ENCODE assay signal across 8 cellular contexts in genomic region chr2:235051436-235052260, GRCh38.
DNase-seq lines count a peak whose midpoint lies in the region; ATAC-seq and TF ChIP-seq lines count a peak whose summit lies in the region.

No MANE protein-coding gene starts in this region.

- no peak overlapping the region for H3K27ac ChIP-seq in neural progenitor cell

- no peak for ATAC-seq in stimulated activated effector memory CD8-positive, alpha-beta T cell treated with anti-CD3 and anti-CD28 coated beads, Interleukin-12 subunit alpha, Interleukin-12 subunit beta, amount 100 ng/mL, for 72 hours

- no peak overlapping the region for H3K4me3 ChIP-seq in fibroblast of villous mesenchyme (ENCODE audit: low read depth, low read length)
- no peak overlapping the region for H3K4me3 ChIP-seq in neural progenitor cell

- H3K27me3 ChIP-seq in neural progenitor cell: no peaks in the 10 kb centered on the region

- H3K4me1 ChIP-seq in neural progenitor cell: peaks cover 22% of the 10 kb centered on the region

- H3K36me3 ChIP-seq in neural progenitor cell: no peaks in the 10 kb centered on the region

- TF ChIP-seq CTCF in fibroblast of villous mesenchyme (IDR thresholded peaks at IDR 0.05; ENCODE audit: insufficient read depth, low read depth, low read length): no peak
- TF ChIP-seq CTCF in neural progenitor cell (IDR thresholded peaks at IDR 0.05): no peak

- no peak overlapping the region for H3K9ac ChIP-seq in neural progenitor cell

- no peaks in the 10 kb centered on the region for H3K9me3 Mint-ChIP-seq in neural progenitor cell
- no peaks in the 10 kb centered on the region for H3K9me3 Mint-ChIP-seq in stimulated activated effector memory CD8-positive, alpha-beta T cell treated with anti-CD3 and anti-CD28 coated beads, Interleukin-12 subunit alpha, Interleukin-12 subunit beta, amount 100 ng/mL, for 72 hours

- H3K36me3 Mint-ChIP-seq in neural progenitor cell: peaks cover 53% of the 10 kb centered on the region
- H3K36me3 Mint-ChIP-seq in stimulated activated effector memory CD8-positive, alpha-beta T cell treated with anti-CD3 and anti-CD28 coated beads, Interleukin-12 subunit alpha, Interleukin-12 subunit beta, amount 100 ng/mL, for 72 hours: no peaks in the 10 kb centered on the region

- H3K4me3 Mint-ChIP-seq in neural progenitor cell: no peak overlapping the region
- no peak overlapping the region for H3K4me3 Mint-ChIP-seq in stimulated activated effector memory CD8-positive, alpha-beta T cell treated with anti-CD3 and anti-CD28 coated beads, Interleukin-12 subunit alpha, Interleukin-12 subunit beta, amount 100 ng/mL, for 72 hours

- no peaks in the 10 kb centered on the region for H3K9me3 ChIP-seq in neural progenitor cell (ENCODE audit: low read depth)

- H3K27me3 Mint-ChIP-seq in neural progenitor cell (ENCODE audit: insufficient read depth, low read depth): no peaks in the 10 kb centered on the region

- peaks cover 35% of the 10 kb centered on the region for H3K4me1 Mint-ChIP-seq in neural progenitor cell
- H3K4me1 Mint-ChIP-seq in stimulated activated effector memory CD8-positive, alpha-beta T cell treated with anti-CD3 and anti-CD28 coated beads, Interleukin-12 subunit alpha, Interleukin-12 subunit beta, amount 100 ng/mL, for 72 hours: peaks cover 8% of the 10 kb centered on the region

- DNase-seq in AG08395 (ENCODE audit: low spot score) (peak; percentile 56), SK-MEL-5 (ENCODE audit: low read depth, low spot score) (peak; percentile 58), fibroblast of villous mesenchyme (ENCODE audit: low read depth) (peak; percentile 32), neural progenitor cell (ENCODE audit: low spot score) (no peak), erythroblast (lab: John Stamatoyannopoulos, UW) (no peak), NCI-H226 (no peak), dermis blood vessel endothelial cell (no peak)
- DNase-seq in stimulated activated effector memory CD8-positive, alpha-beta T cell treated with anti-CD3 and anti-CD28 coated beads, Interleukin-12 subunit alpha, Interleukin-12 subunit beta, amount 100 ng/mL, for 72 hours (ENCODE audit: low spot score in 2 of 2): no peak

- H3K79me2 ChIP-seq in neural progenitor cell (ENCODE audit: low read depth): peaks cover 50% of the 10 kb centered on the region

- H3K27ac Mint-ChIP-seq in neural progenitor cell: peak overlapping the region; percentile 93
- no peak overlapping the region for H3K27ac Mint-ChIP-seq in stimulated activated effector memory CD8-positive, alpha-beta T cell treated with anti-CD3 and anti-CD28 coated beads, Interleukin-12 subunit alpha, Interleukin-12 subunit beta, amount 100 ng/mL, for 72 hours

- no peak for TF ChIP-seq POLR2A in erythroblast (IDR thresholded peaks at IDR 0.05; ENCODE audit: low read length)

- in situ Hi-C loops in SK-MEL-5 (cut with HindIII; ENCODE audit: low pct_unique_long_range_greater_than_20kb, low sequenced_read_pairs): no loop called here

- H4K20me1 ChIP-seq in neural progenitor cell (ENCODE audit: low read depth): peaks cover 27% of the 10 kb centered on the region

- H3F3A ChIP-seq in neural progenitor cell (ENCODE audit: low read depth): peaks cover 13% of the 10 kb centered on the region

- no peak overlapping the region for H2AFZ ChIP-seq in neural progenitor cell (replicated peaks)

- H3K4me2 ChIP-seq in neural progenitor cell: no peak overlapping the region

Comparison
In these comparisons a context has a peak if more than half of its experiments do, and no peak if none do; other contexts are left out.
1. DNase-seq: peak in AG08395 (single experiment), SK-MEL-5 (single experiment) and fibroblast of villous mesenchyme (single experiment); none in neural progenitor cell (single experiment), erythroblast (0 of 2), stimulated activated effector memory CD8-positive, alpha-beta T cell treated with anti-CD3 and anti-CD28 coated beads, Interleukin-12 subunit alpha, Interleukin-12 subunit beta, amount 100 ng/mL, for 72 hours (0 of 2), NCI-H226 (single experiment) and dermis blood vessel endothelial cell (single experiment).